21 cellular contexts compared by ENCODE assay signal in the genomic region with DNA sequence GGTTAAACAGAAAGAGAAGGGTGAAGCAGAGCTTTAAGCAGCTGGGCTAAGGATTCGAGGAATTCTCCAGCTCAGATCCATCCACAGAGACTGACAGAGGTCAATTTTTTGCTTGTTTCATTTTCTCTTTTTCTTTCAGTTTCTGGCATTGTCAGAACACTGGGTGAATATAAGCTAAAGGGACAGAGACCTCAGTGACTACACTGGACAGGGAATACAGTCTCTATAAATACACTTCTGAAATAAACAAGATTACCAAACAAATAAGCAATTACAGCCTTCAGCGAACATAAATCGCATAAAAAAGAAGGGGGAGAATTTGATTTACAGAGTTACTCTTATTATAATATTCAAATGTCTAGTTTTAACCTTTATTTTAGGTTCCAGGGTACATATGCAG. TPM values are rescaled to one million over a fixed set of nuclear protein-coding genes. Genes with fewer than 3 reads are reported as not detected.
"Had no signal": no experiment of that assay in that cellular context is flagged by ENCODE, and none has a peak within 500 bp of the region (broad histone marks: within the 10 kb centered on the region; RNA-seq: fewer than 3 reads in every experiment).

No MANE protein-coding gene starts in this region.

- H3K36me3 ChIP-seq: Peyer's patch had no signal

- H3K27ac ChIP-seq: Peyer's patch, RWPE1 had no signal

- DNase-seq: KBM-7, NCI-H1092, NCI-H1105 treated with DMSO at 0.1 percent for 48 hours, NCI-H1417 treated with DMSO at 0.1 percent for 48 hours, NCI-H146, NCI-H1694 treated with DMSO at 0.1 percent for 48 hours, NCI-H1930, NCI-H2081, NCI-H2107, NCI-H2227 treated with DMSO at 0.1 percent for 48 hours, NCI-H524, NCI-H69, NCI-H774, PC-3, Peyer's patch, SHP77, SK-N-SH, T-helper 1 cell had no signal

- H3K4me3 ChIP-seq: Peyer's patch had no signal

- H3K9me2 ChIP-seq: SK-N-SH had no signal

- ATAC-seq: PC-3 had no signal

- H3K9ac ChIP-seq: SK-N-SH had no signal

- H3K4me2 ChIP-seq: SK-N-SH had no signal

- H3K27me3 ChIP-seq: Peyer's patch had no signal

- H3K9me3 ChIP-seq: Peyer's patch, SK-N-SH had no signal

RNA-seq across cellular contexts. Expression of gene ZNF441, which starts 3.7 kb away (rescaled TPM):
- total RNA-seq: NCI-H460 had no signal

RNA-seq across cellular contexts. Expression of gene ZNF491, which starts 35.2 kb away (rescaled TPM):
- total RNA-seq: MCF 10A, NCI-H460 had no signal
